Comparison of ENCODE assay signal across 8 cellular contexts in the genomic region with DNA sequence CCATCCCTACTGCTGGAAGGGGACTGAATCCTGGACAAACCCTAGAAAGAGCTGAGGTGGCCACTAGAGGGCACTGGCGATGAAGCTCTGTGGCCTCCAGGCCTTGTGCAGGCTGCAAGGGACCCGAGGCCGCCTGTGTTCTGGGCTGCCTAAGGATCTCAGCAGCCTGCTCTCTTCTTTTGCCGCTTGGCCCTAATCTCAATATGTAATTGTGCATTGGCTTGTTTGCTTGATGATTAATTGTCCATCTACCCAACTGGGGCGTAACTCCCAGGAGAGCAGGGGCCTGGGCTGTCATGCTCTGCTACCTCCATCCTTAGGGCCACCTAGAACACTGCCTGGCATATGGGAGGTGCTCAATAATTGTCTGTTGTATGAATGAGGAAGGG.
DNase-seq lines count a peak whose midpoint lies in the region; ATAC-seq and TF ChIP-seq lines count a peak whose summit lies in the region.

No MANE protein-coding gene starts in this region.

- H3K9me3 ChIP-seq in IMR-90 (ENCODE audit: control insufficient read depth, insufficient read depth, low read length) (no peaks in the 10 kb centered on the region), OCI-LY1 (ENCODE audit: low read length) (no peaks in the 10 kb centered on the region)

- H3K9me1 ChIP-seq in IMR-90 (ENCODE audit: insufficient read depth, low read length) = peaks cover 2% of the 10 kb centered on the region; the same call in 1 of the 2 replicates

- ATAC-seq in GM21381 (IDR thresholded peaks at IDR 0.05; ENCODE audit: unreplicated experiment) (peak; percentile 73), IMR-90 (ENCODE audit: low read depth) (peak; percentile 95), natural killer cell (peak; percentile 78 to 97 (median 97))
- ATAC-seq in stimulated activated naive B cell treated with anti-CD40 and anti-IgM and Interleukin-4, amounts not matched to agents 10 μg/mL and 1 μg/mL and 100 μg/mL, for 72 hours (replicated peaks) = peak; percentile 98

- H4K8ac ChIP-seq in IMR-90 (ENCODE audit: low read depth in 2 of 2, low read length in 2 of 2) = peak overlapping the region in 1 of 2 experiments; percentile 25; a peak in 1 of 4 replicates

- H3K4me1 Mint-ChIP-seq in natural killer cell = peaks cover 0 to 6% of the 10 kb centered on the region in 2 donors
- H3K4me1 Mint-ChIP-seq in stimulated activated naive B cell treated with anti-CD40 and anti-IgM and Interleukin-4, amounts not matched to agents 10 μg/mL and 1 μg/mL and 100 μg/mL, for 72 hours = peaks cover 15 to 30% of the 10 kb centered on the region in 2 donors

- H3K9me3 Mint-ChIP-seq in natural killer cell = no peaks in the 10 kb centered on the region
- no peaks in the 10 kb centered on the region for H3K9me3 Mint-ChIP-seq in stimulated activated naive B cell treated with anti-CD40 and anti-IgM and Interleukin-4, amounts not matched to agents 10 μg/mL and 1 μg/mL and 100 μg/mL, for 72 hours

- H3K36me3 Mint-ChIP-seq in natural killer cell = no peaks in the 10 kb centered on the region
- H3K36me3 Mint-ChIP-seq in stimulated activated naive B cell treated with anti-CD40 and anti-IgM and Interleukin-4, amounts not matched to agents 10 μg/mL and 1 μg/mL and 100 μg/mL, for 72 hours = peaks cover 30 to 63% of the 10 kb centered on the region in 2 donors

- BruUV-seq in IMR-90 (replicated peaks; lab: Mats Ljungman, UMichigan) = no TSS peak

- peak overlapping the region; percentile 28; the same call in 1 of the 2 replicates for H2AK5ac ChIP-seq in IMR-90 (ENCODE audit: low read depth, low read length)

- no peak overlapping the region for H2BK5ac ChIP-seq in IMR-90 (ENCODE audit: low read depth, low read length, poor library complexity, severe bottlenecking)

- peak; percentile 95 for TF ChIP-seq RAD21 in IMR-90 (IDR thresholded peaks at IDR 0.05; ENCODE audit: low read length)

- H2BK15ac ChIP-seq in IMR-90 (ENCODE audit: low read depth, low read length) = no peak overlapping the region

- H2BK120ac ChIP-seq in IMR-90 (ENCODE audit: low read depth, low read length) = 0 out of 2 replicates have a peak overlapping the region, but pooled peaks have one; percentile 2

- no peak overlapping the region for H3K14ac ChIP-seq in IMR-90 (replicated peaks; ENCODE audit: low read depth, low read length)

- H3K4me1 ChIP-seq in IMR-90 (ENCODE audit: control insufficient read depth, insufficient read depth, low read length) = peaks cover 5% of the 10 kb centered on the region
- peaks cover 37% of the 10 kb centered on the region for H3K4me1 ChIP-seq in OCI-LY1 (ENCODE audit: insufficient read depth, low read length, severe bottlenecking)

- no peak overlapping the region for H3K4me2 ChIP-seq in IMR-90 (ENCODE audit: low read depth, low read length)
- no peak overlapping the region for H3K4me2 ChIP-seq in OCI-LY1 (ENCODE audit: low read length)

- H2AK9ac ChIP-seq in IMR-90 (replicated peaks; ENCODE audit: low read depth, low read length, poor library complexity) = no peak overlapping the region

- POLR2A ChIA-PET in IMR-90 (lab: Charles Lee; ENCODE audit: unreplicated experiment) = interaction anchor here (0.7 kb wide), 1 partner anchor 91 kb away, joined by 3 read pairs; no protein-coding TSS in a partner anchor

- intact Hi-C loops in IMR-90 (cut with micrococcal nuclease) (loop anchor here (1.0 kb wide), 4 partner anchors 85 to 552 kb away; no protein-coding TSS in a partner anchor), natural killer cell (cut with micrococcal nuclease) (loop anchor here (1.0 to 10.0 kb wide), 4 partner anchors 40 to 332 kb away; partner anchors contain the start of gene TCL1B)

- H3K27me3 ChIP-seq in IMR-90 (ENCODE audit: control insufficient read depth, insufficient read depth, low read length) = no peaks in the 10 kb centered on the region
- H3K27me3 ChIP-seq in OCI-LY1 (ENCODE audit: insufficient read depth, low read length) = no peaks in the 10 kb centered on the region

- TF ChIP-seq POLR2A in IMR-90 (IDR thresholded peaks at IDR 0.05; ENCODE audit: low read depth, low read length) = no peak
- TF ChIP-seq POLR2A in erythroblast (IDR thresholded peaks at IDR 0.05; ENCODE audit: low read length) = no peak

- no peak overlapping the region for H2BK20ac ChIP-seq in IMR-90 (ENCODE audit: low read depth, low read length)

- H3K23ac ChIP-seq in IMR-90 (ENCODE audit: low read depth, low read length) = no peak overlapping the region

- no peaks in the 10 kb centered on the region for H3F3A ChIP-seq in OCI-LY1 (ENCODE audit: insufficient read depth, low read length)

- H3K56ac ChIP-seq in IMR-90 (ENCODE audit: extremely low read depth, insufficient read depth, low read length) = no peak overlapping the region

- H3K27ac ChIP-seq in IMR-90 (ENCODE audit: insufficient read depth, low read length) (no peak overlapping the region), OCI-LY1 (ENCODE audit: low read depth, low read length, poor library complexity, severe bottlenecking) (peak overlapping the region; percentile 20)

- DNase-seq in COLO829 (ENCODE audit: low spot score) = peak; percentile 90
- peak; percentile 76 for DNase-seq in IMR-90
- DNase-seq in activated CD8-positive, alpha-beta memory T cell treated with anti-CD3 and anti-CD28 coated beads, Interleukin-2, amount 50 U/mL, for 48 hours = peak; percentile 85
- peak; percentile 73 to 85 for DNase-seq in erythroblast (lab: John Stamatoyannopoulos, UW)
- DNase-seq in natural killer cell = peak; percentile 59
- peak; percentile 66 for DNase-seq in stimulated activated naive B cell treated with anti-CD40 and anti-IgM and Interleukin-4, amounts not matched to agents 10 μg/mL and 1 μg/mL and 100 μg/mL, for 72 hours

- peak overlapping the region; percentile 17 for H2AFZ ChIP-seq in IMR-90 (replicated peaks; ENCODE audit: low read length, poor library complexity)
- H2AFZ ChIP-seq in OCI-LY1 (ENCODE audit: low read length) = no peak overlapping the region

- H3K9me2 ChIP-seq in OCI-LY1 (ENCODE audit: low read depth, low read length) = no peaks in the 10 kb centered on the region

- no peak overlapping the region for H4K5ac ChIP-seq in IMR-90 (ENCODE audit: low read depth, low read length)

- no peaks in the 10 kb centered on the region for H3K27me3 Mint-ChIP-seq in natural killer cell (ENCODE audit: low read depth in 2 of 2)
- no peaks in the 10 kb centered on the region for H3K27me3 Mint-ChIP-seq in stimulated activated naive B cell treated with anti-CD40 and anti-IgM and Interleukin-4, amounts not matched to agents 10 μg/mL and 1 μg/mL and 100 μg/mL, for 72 hours

- in situ Hi-C loops in IMR-90 (cut with MboI; ENCODE audit: low sequenced_read_pairs) = loop anchor here (5.0 to 25.0 kb wide), 2 partner anchors 85 to 320 kb away; no protein-coding TSS in a partner anchor

- H3K79me1 ChIP-seq in IMR-90 (ENCODE audit: low read depth in 1 of 2, low read length in 2 of 2) = no peaks in the 10 kb centered on the region

- H3K27ac Mint-ChIP-seq in natural killer cell = no peak overlapping the region
- H3K27ac Mint-ChIP-seq in stimulated activated naive B cell treated with anti-CD40 and anti-IgM and Interleukin-4, amounts not matched to agents 10 μg/mL and 1 μg/mL and 100 μg/mL, for 72 hours = peak overlapping the region; percentile 7

- peak; percentile 83 for TF ChIP-seq CTCF in IMR-90 (conservative IDR thresholded peaks at IDR 0.05; ENCODE audit: low read depth, low read length)
- peak; percentile 94 for TF ChIP-seq CTCF in OCI-LY1 (IDR thresholded peaks at IDR 0.05; ENCODE audit: low read length)
- peak; percentile 92 for TF ChIP-seq CTCF in natural killer cell (IDR thresholded peaks at IDR 0.05)

- no peak overlapping the region for H3K4me3 Mint-ChIP-seq in natural killer cell
- H3K4me3 Mint-ChIP-seq in stimulated activated naive B cell treated with anti-CD40 and anti-IgM and Interleukin-4, amounts not matched to agents 10 μg/mL and 1 μg/mL and 100 μg/mL, for 72 hours = peak overlapping the region in 1 of 2 donors; percentile 10

- peaks cover 6% of the 10 kb centered on the region; the same call in 1 of the 2 replicates for H3K36me3 ChIP-seq in IMR-90 (ENCODE audit: control insufficient read depth, insufficient read depth, low read length)
- H3K36me3 ChIP-seq in OCI-LY1 (ENCODE audit: insufficient read depth, low read length) = no peaks in the 10 kb centered on the region

- H4K20me1 ChIP-seq in IMR-90 (ENCODE audit: insufficient read depth, low read length) (no peaks in the 10 kb centered on the region), OCI-LY1 (ENCODE audit: insufficient read depth, low read length) (no peaks in the 10 kb centered on the region)

- H3K9ac ChIP-seq in IMR-90 (ENCODE audit: low read depth, low read length) (no peak overlapping the region), OCI-LY1 (ENCODE audit: low read length) (no peak overlapping the region)

- 0% methylated on average over 1 of the region's 5 CpGs; no CpG with 5 or more reads in 1 of the 2 experiments for WGBS in IMR-90 (ENCODE audit: extremely low coverage in 2 of 2, insufficient read length in 1 of 2), 2 experiments

- no peak overlapping the region for H3K18ac ChIP-seq in IMR-90 (ENCODE audit: low read depth, low read length)

- dilution Hi-C loops in IMR-90 (cut with HindIII; ENCODE audit: low sequenced_read_pairs, unreplicated experiment) = no loop called here

- no peak overlapping the region for H4K91ac ChIP-seq in IMR-90 (ENCODE audit: insufficient read depth, low read depth, low read length)

- peak overlapping the region; percentile 53; the same call in 1 of the 2 replicates for H3K4ac ChIP-seq in IMR-90 (ENCODE audit: low read depth, low read length)

- H3K4me3 ChIP-seq in IMR-90 (ENCODE audit: insufficient read depth, low read depth, low read length) (no peak overlapping the region), OCI-LY1 (ENCODE audit: low read depth, low read length, poor library complexity, severe bottlenecking) (no peak overlapping the region)

- CTCF ChIA-PET in IMR-90 (lab: Yijun Ruan, JAX) = interaction anchor here (0.7 to 3.2 kb wide), 23 partner anchors 8 to 754 kb away, joined by 3 to 23 read pairs (median 3); no protein-coding TSS in a partner anchor

- H3K79me2 ChIP-seq in OCI-LY1 (ENCODE audit: insufficient read depth, low read length) = no peaks in the 10 kb centered on the region

TF ChIP-seq in IMR-90, 13 proteins besides CTCF, POLR2A, EP300 and RAD21:
- TF ChIP-seq MAFK (IDR thresholded peaks at IDR 0.05; ENCODE audit: low read depth, low read length) (no peak), MAZ (IDR thresholded peaks at IDR 0.05; ENCODE audit: borderline replicate concordance, low read depth, low read length) (no peak), RCOR1 (IDR thresholded peaks at IDR 0.05; ENCODE audit: insufficient replicate concordance, low read length) (no peak), SMC3 (IDR thresholded peaks at IDR 0.05; ENCODE audit: low read depth, low read length) (peak; percentile 83), MXI1 (IDR thresholded peaks at IDR 0.05; ENCODE audit: borderline replicate concordance, low read depth, low read length) (no peak)
